ENCODE assay signal across 8 cellular contexts in the genomic region with DNA sequence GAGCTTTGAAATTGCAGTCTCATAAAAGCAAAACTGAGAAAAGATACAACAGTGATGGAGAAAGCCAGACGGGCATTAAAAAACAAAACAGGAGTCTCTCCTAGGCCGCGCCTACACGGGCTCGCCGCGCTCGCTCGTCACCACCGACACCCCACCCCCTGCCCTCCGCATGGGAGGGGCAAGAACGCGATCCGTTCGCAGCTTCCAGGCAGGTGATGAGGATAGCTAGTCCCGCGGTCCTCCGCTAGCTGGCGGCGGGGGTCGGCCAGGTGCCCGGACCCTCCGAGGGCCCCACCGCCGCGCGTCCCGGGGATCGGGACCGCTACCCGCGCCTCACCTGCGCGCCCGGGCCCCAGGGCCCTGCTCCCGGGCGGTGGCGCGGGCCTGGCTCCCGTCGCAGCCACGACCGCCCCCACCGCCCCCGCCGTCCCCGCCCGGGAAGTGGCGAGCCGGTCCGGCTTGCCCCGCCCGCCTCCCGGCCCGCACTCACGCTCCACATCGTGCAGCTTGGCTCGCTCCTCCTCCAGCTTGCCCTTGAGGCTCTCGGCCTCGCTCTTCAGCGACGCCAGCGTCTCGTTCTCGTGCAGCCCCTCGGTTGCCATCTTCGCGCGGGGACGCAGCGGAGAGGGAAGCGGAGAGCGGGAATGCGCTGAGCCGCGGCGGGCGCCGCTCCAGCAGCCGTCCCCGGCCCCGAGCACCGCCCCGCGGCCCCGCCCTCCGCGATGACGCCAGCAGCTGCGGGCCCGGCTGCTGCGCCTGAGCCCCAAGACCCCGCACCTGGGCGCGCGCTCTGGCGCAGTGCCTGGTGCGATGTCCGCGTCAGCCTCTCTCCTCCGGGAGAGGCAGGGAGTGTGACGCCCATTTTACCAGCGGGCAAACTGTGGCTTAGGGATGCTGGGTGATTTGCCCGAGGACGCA. TPM values are rescaled to one million over a fixed set of nuclear protein-coding genes. Genes with fewer than 3 reads are reported as not detected.
DNase-seq lines count a peak whose midpoint lies in the region; TF ChIP-seq lines count a peak whose summit lies in the region.

No MANE protein-coding gene starts in this region.

- H3K27ac Mint-ChIP-seq in H9: peak overlapping the region; percentile 62 to 98 (median 95); a peak in 6 of 7 replicates

- H2BK20ac ChIP-seq in H9 (ENCODE audit: low read depth, low read length, poor library complexity, severe bottlenecking): no peak overlapping the region

- H4K5ac ChIP-seq in H9 (ENCODE audit: insufficient read length, low read depth, low read length): no peak overlapping the region

- no peak overlapping the region for H3K4ac ChIP-seq in H9 (ENCODE audit: low read depth, low read length)

- H2AFZ ChIP-seq in H9 (ENCODE audit: low read length): peak overlapping the region; percentile 25

- H4K91ac ChIP-seq in H9 (ENCODE audit: insufficient read length, low read depth, low read length): no peak overlapping the region

- peak overlapping the region; percentile 95 for H3K14ac ChIP-seq in H9 (ENCODE audit: insufficient read depth, low read length)

- peak; percentile 12 for DNase-seq in GM04503 (ENCODE audit: low read depth)
- peak; percentile 93 for DNase-seq in H9
- peak; percentile 73 for DNase-seq in MG63
- peak; percentile 76 to 80 for DNase-seq in SJCRH30
- peak; percentile 89 for DNase-seq in activated naive CD4-positive, alpha-beta T cell treated with anti-CD3 and anti-CD28 coated beads, Interleukin-2, amount 50 U/mL, for 16 hours
- peak; percentile 95 for DNase-seq in germinal center (ENCODE audit: low spot score)
- DNase-seq in occipital lobe (lab: John Stamatoyannopoulos, UW): peak; percentile 69

- H3K4me1 ChIP-seq in H9 (ENCODE audit: insufficient read depth, low read length) (peaks cover 4% of the 10 kb centered on the region; the same call in 1 of the 2 replicates), SJCRH30 (no peaks in the 10 kb centered on the region)

- H3K4me3 ChIP-seq in MG63 (peak overlapping the region; percentile 59), SJCRH30 (peak overlapping the region; percentile 68)

- H2BK12ac ChIP-seq in H9 (ENCODE audit: insufficient read length, low read depth, low read length): no peak overlapping the region

- peaks cover 18% of the 10 kb centered on the region for H3K27me3 Mint-ChIP-seq in H9 (ENCODE audit: low read depth)

- H3K18ac ChIP-seq in H9 (ENCODE audit: insufficient read length, low read depth, low read length): peak overlapping the region; percentile 90

- no CpG with 5 or more reads among the region's 105 CpGs for WGBS in H9 (ENCODE audit: extremely low coverage, insufficient read length, low lambda C conversion rate)

- H3K56ac ChIP-seq in H9 (ENCODE audit: insufficient read length, low read depth, low read length): no peak overlapping the region

- H2AK5ac ChIP-seq in H9 (ENCODE audit: insufficient read length, low read length): no peak overlapping the region

- TF ChIP-seq CTCF in H9 (conservative IDR thresholded peaks at IDR 0.05): peak; percentile 23; the same call in 1 of the 3 replicates

- no peaks in the 10 kb centered on the region for H3K79me1 ChIP-seq in H9 (ENCODE audit: insufficient read depth, low read depth, low read length, poor library complexity, severe bottlenecking)

- H4K20me1 ChIP-seq in H9 (ENCODE audit: control insufficient read depth, insufficient read depth, insufficient read length): no peaks in the 10 kb centered on the region

- peak overlapping the region; percentile 83 for H3K9ac ChIP-seq in H9 (ENCODE audit: extremely low read depth, insufficient read length, low read length)

- no peak overlapping the region for H2BK15ac ChIP-seq in H9 (ENCODE audit: low read depth, low read length)

- H3K23ac ChIP-seq in H9 (ENCODE audit: insufficient read length, low read depth, low read length): no peak overlapping the region

- H3K4me3 Mint-ChIP-seq in H9: peak overlapping the region; percentile 87 to 92

- H3K27ac ChIP-seq in H9 (ENCODE audit: insufficient read length, low read depth, low read length) (no peak overlapping the region), SJCRH30 (no peak overlapping the region; the same call in 1 of the 2 replicates), temporal lobe (ENCODE audit: low read depth, low read length) (peak overlapping the region; percentile 54)

- H2BK120ac ChIP-seq in H9 (ENCODE audit: low read depth, low read length, poor library complexity, severe bottlenecking): no peak overlapping the region

- peaks cover 12% of the 10 kb centered on the region for H3K23me2 ChIP-seq in H9 (ENCODE audit: insufficient read length, low read depth, low read length, poor library complexity, severe bottlenecking)

- no peaks in the 10 kb centered on the region for H3K9me3 Mint-ChIP-seq in H9

- peak overlapping the region; percentile 85 for H3K4me2 ChIP-seq in H9 (ENCODE audit: insufficient read depth, insufficient read length, low read length)

- H3K4me1 Mint-ChIP-seq in H9: peaks cover 25 to 28% of the 10 kb centered on the region in 2 experiments

- no peak overlapping the region for H2BK5ac ChIP-seq in H9 (ENCODE audit: insufficient read length, low read length)

- no peaks in the 10 kb centered on the region; a peak in 1 of 7 replicates for H3K36me3 Mint-ChIP-seq in H9 (ENCODE audit: insufficient read depth in 1 of 3, low read depth in 3 of 3)

- no peaks in the 10 kb centered on the region; the same call in 1 of the 2 replicates for H3K27me3 ChIP-seq in H9 (ENCODE audit: insufficient read depth, low read length)
- no peaks in the 10 kb centered on the region for H3K27me3 ChIP-seq in MG63
- H3K27me3 ChIP-seq in SJCRH30: no peaks in the 10 kb centered on the region

- H3K79me2 ChIP-seq in H9 (ENCODE audit: insufficient read depth, low read length): 0 out of 2 replicates have a peak, but pooled peaks cover 2% of the 10 kb centered on the region

- H3K9me3 ChIP-seq in H9 (ENCODE audit: control insufficient read depth, low read depth, low read length) (no peaks in the 10 kb centered on the region), MG63 (peaks cover 5% of the 10 kb centered on the region; the same call in 1 of the 2 replicates), SJCRH30 (replicated peaks) (no peaks in the 10 kb centered on the region)

- no peak overlapping the region for H3T11ph ChIP-seq in H9 (ENCODE audit: low read length)

- H4K8ac ChIP-seq in H9 (replicated peaks; ENCODE audit: insufficient read length, low read depth, low read length): no peak overlapping the region

- H3K36me3 ChIP-seq in MG63 (no peaks in the 10 kb centered on the region), SJCRH30 (no peaks in the 10 kb centered on the region)

RNA-seq across cellular contexts. Expression of a gene that starts 11.7 kb away (rescaled TPM):
- total RNA-seq in H9 (2021) (29.8 and 30.2 TPM in 2 replicates), occipital lobe (50.2 TPM), temporal lobe (38.4 TPM)
- 11.7 and 18.9 TPM in 2 replicates for total RNA-seq in MG63 (2014; rRNA removed; shearing (Covaris generic); ENCODE audit: low replicate concordance)
- total RNA-seq in SJCRH30 (2014; rRNA removed; shearing (Covaris generic)): 38.3 and 38.9 TPM in 2 replicates

Comparison
In these comparisons a context has a peak if more than half of its experiments do, and no peak if none do; other contexts are left out.
1. DNase-seq: peak in every context shown above with its lines; median percentile 95 in germinal center; 93 in H9; 89 in activated naive CD4-positive, alpha-beta T cell treated with anti-CD3 and anti-CD28 coated beads, Interleukin-2, amount 50 U/mL, for 16 hours; 78 in SJCRH30; 73 in MG63; 69 in occipital lobe; 12 in GM04503.